In the genomic region with DNA sequence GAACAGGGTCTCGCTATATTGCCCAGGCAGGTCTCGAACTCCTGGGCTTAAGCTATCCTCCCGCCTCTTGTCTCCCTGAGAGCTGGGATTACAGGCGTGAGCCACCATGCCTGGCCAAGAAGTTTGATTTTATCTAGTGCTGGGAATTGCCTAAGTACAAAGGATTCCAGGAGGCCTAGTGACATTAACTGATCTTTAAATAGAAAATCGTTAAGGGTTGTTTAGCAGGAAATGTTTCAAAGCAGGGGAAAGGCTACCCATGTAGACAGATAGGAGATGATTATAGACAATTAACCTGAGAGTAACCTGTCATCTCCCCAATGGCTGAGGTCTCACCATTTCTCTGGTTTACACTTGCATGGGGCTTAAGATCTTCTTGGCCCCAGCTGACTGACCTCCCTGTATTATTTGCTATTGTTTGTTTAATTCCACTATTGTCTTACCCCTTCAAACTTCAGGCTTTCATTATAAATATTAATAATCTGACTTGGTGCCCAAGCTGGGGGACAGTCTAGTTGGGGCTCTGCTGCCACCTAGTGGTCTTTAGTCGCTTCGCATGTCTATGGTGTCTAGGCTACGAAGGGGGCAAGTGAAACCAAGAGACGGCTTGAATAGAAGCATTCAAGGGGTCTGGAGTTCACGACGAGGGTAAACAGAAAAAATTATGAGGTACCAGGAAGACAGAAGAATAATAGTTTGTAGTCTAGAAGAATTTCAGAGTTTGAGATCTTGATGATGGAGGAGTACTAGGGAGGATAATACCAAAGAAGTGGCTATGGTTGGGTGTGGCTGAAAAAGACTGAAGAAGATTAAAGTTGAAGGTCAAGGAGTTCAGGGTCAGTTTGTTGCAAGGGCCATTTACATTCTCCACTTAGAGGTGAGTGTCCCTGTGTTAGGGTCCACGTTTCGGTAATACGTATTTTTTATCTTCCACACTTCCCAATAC, we compare ENCODE assay signal across 8 cellular contexts. TPM values are rescaled to one million over a fixed set of nuclear protein-coding genes. Genes with fewer than 3 reads are reported as not detected.
DNase-seq lines count a peak whose midpoint lies in the region; ATAC-seq and TF ChIP-seq lines count a peak whose summit lies in the region.

No MANE protein-coding gene starts in this region.

- peaks cover 18 to 30% of the 10 kb centered on the region in 2 donors for H3K27me3 Mint-ChIP-seq in CD4-positive, alpha-beta memory T cell
- peaks cover 3% of the 10 kb centered on the region for H3K27me3 Mint-ChIP-seq in activated naive CD4-positive, alpha-beta T cell treated with anti-CD3 and anti-CD28 coated beads for 36 hours (ENCODE audit: low read depth)
- no peaks in the 10 kb centered on the region for H3K27me3 Mint-ChIP-seq in glutamatergic neuron (ENCODE audit: unreplicated experiment)

- CTCF ChIA-PET in CD4-positive, alpha-beta memory T cell (lab: Charles Lee; ENCODE audit: partially characterized antibody): interaction anchor here (0.5 to 5.0 kb wide), 16 partner anchors 9 to 176 kb away, joined by 3 to 75 read pairs (median 4); no protein-coding TSS in a partner anchor
- CTCF ChIA-PET in activated naive CD4-positive, alpha-beta T cell treated with anti-CD3 and anti-CD28 coated beads for 36 hours (lab: Charles Lee): interaction anchor here (0.6 to 4.6 kb wide), 20 partner anchors 8 to 366 kb away, joined by 3 to 46 read pairs (median 4); a partner anchor contains a TSS

- H3K36me3 ChIP-seq in CD4-positive, alpha-beta memory T cell (ENCODE audit: insufficient read depth, low read length): no peaks in the 10 kb centered on the region
- H3K36me3 ChIP-seq in SJSA1 (no peaks in the 10 kb centered on the region), trophoblast cell (ENCODE audit: control insufficient read depth in 1 of 2, insufficient read depth in 2 of 2, low read length in 2 of 2) (no peaks in the 10 kb centered on the region), upper lobe of right lung (no peaks in the 10 kb centered on the region)

- H3K27ac Mint-ChIP-seq in CD4-positive, alpha-beta memory T cell: peak overlapping the region in 1 of 7 donors; percentile 15
- H3K27ac Mint-ChIP-seq in activated naive CD4-positive, alpha-beta T cell treated with anti-CD3 and anti-CD28 coated beads for 36 hours: no peak overlapping the region
- no peak overlapping the region for H3K27ac Mint-ChIP-seq in glutamatergic neuron (ENCODE audit: unreplicated experiment)

- H3K9ac ChIP-seq in trophoblast cell (ENCODE audit: low read length): no peak overlapping the region

- H2BK12ac ChIP-seq in trophoblast cell (ENCODE audit: low read length): no peak overlapping the region

- no peak overlapping the region for H3K23ac ChIP-seq in trophoblast cell (ENCODE audit: low read length)

- H3K36me3 Mint-ChIP-seq in CD4-positive, alpha-beta memory T cell: no peaks in the 10 kb centered on the region
- H3K36me3 Mint-ChIP-seq in activated naive CD4-positive, alpha-beta T cell treated with anti-CD3 and anti-CD28 coated beads for 36 hours (ENCODE audit: low read depth): no peaks in the 10 kb centered on the region
- H3K36me3 Mint-ChIP-seq in glutamatergic neuron (ENCODE audit: unreplicated experiment): no peaks in the 10 kb centered on the region

- H4K8ac ChIP-seq in trophoblast cell (ENCODE audit: low read depth, low read length): no peak overlapping the region

- TF ChIP-seq CTCF in glutamatergic neuron (IDR thresholded peaks at IDR 0.05; ENCODE audit: partially characterized antibody, unreplicated experiment) (peak; percentile 90), upper lobe of right lung (IDR thresholded peaks at IDR 0.05) (peak; percentile 90)

- H4K91ac ChIP-seq in trophoblast cell (ENCODE audit: low read depth, low read length): no peak overlapping the region

- no CpG with 5 or more reads among the region's 14 CpGs for WGBS in trophoblast cell (ENCODE audit: extremely low coverage, insufficient coverage, insufficient read length)

- no peak overlapping the region for H3K4me2 ChIP-seq in trophoblast cell (ENCODE audit: low read length)

- H3K4ac ChIP-seq in trophoblast cell (ENCODE audit: low read depth, low read length): no peak overlapping the region

- peaks cover 0 to 4% (median 3%) of the 10 kb centered on the region in 4 donors for H3K4me1 Mint-ChIP-seq in CD4-positive, alpha-beta memory T cell
- H3K4me1 Mint-ChIP-seq in activated naive CD4-positive, alpha-beta T cell treated with anti-CD3 and anti-CD28 coated beads for 36 hours (ENCODE audit: low read depth): peaks cover 1% of the 10 kb centered on the region
- peaks cover 13% of the 10 kb centered on the region for H3K4me1 Mint-ChIP-seq in glutamatergic neuron (ENCODE audit: low read depth, unreplicated experiment)

- no peaks in the 10 kb centered on the region for H3K9me3 Mint-ChIP-seq in CD4-positive, alpha-beta memory T cell
- no peaks in the 10 kb centered on the region for H3K9me3 Mint-ChIP-seq in activated naive CD4-positive, alpha-beta T cell treated with anti-CD3 and anti-CD28 coated beads for 36 hours
- peaks cover 6% of the 10 kb centered on the region for H3K9me3 Mint-ChIP-seq in glutamatergic neuron (ENCODE audit: unreplicated experiment)

- H3K79me1 ChIP-seq in trophoblast cell (ENCODE audit: low read length): no peaks in the 10 kb centered on the region

- peak overlapping the region; percentile 26 to 80 (median 63) for H3K4me3 Mint-ChIP-seq in CD4-positive, alpha-beta memory T cell
- no peak overlapping the region for H3K4me3 Mint-ChIP-seq in activated naive CD4-positive, alpha-beta T cell treated with anti-CD3 and anti-CD28 coated beads for 36 hours
- H3K4me3 Mint-ChIP-seq in glutamatergic neuron (ENCODE audit: unreplicated experiment): no peak overlapping the region

- no peak overlapping the region for H3K4me3 ChIP-seq in CD4-positive, alpha-beta memory T cell (ENCODE audit: low read length in 2 of 2)
- H3K4me3 ChIP-seq in Jurkat, Clone E6-1 (ENCODE audit: low read length): no peak overlapping the region
- H3K4me3 ChIP-seq in SJSA1 (no peak overlapping the region), trophoblast cell (ENCODE audit: low read depth, low read length) (no peak overlapping the region), upper lobe of right lung (no peak overlapping the region)

- intact Hi-C loops in CD4-positive, alpha-beta memory T cell (cut with micrococcal nuclease): loop anchor here (1.0 kb wide), 3 partner anchors 92 to 348 kb away; no protein-coding TSS in a partner anchor
- intact Hi-C loops in activated naive CD4-positive, alpha-beta T cell treated with anti-CD3 and anti-CD28 coated beads for 36 hours (cut with micrococcal nuclease): loop anchor here (1.0 to 2.0 kb wide), 3 partner anchors 59 to 174 kb away; no protein-coding TSS in a partner anchor
- intact Hi-C loops in upper lobe of right lung (cut with DNase I): loop anchor here (10.0 kb wide), 1 partner anchor 171 kb away; no protein-coding TSS in a partner anchor

- H4K12ac ChIP-seq in trophoblast cell (ENCODE audit: low read depth, low read length): no peak overlapping the region

- H3K4me1 ChIP-seq in CD4-positive, alpha-beta memory T cell (ENCODE audit: insufficient read depth, low read length): no peaks in the 10 kb centered on the region
- peaks cover 8% of the 10 kb centered on the region; the same call in 1 of the 2 replicates for H3K4me1 ChIP-seq in SJSA1 (replicated peaks)
- H3K4me1 ChIP-seq in trophoblast cell (ENCODE audit: control insufficient read depth in 1 of 2, insufficient read depth in 2 of 2, low read length in 2 of 2): peaks cover 0 to 2% of the 10 kb centered on the region in 2 experiments
- peaks cover 5% of the 10 kb centered on the region for H3K4me1 ChIP-seq in upper lobe of right lung

- POLR2A ChIA-PET in CD4-positive, alpha-beta memory T cell (lab: Charles Lee; ENCODE audit: partially characterized antibody): interaction anchor here (1.3 kb wide), 1 partner anchor 174 kb away, joined by 3 read pairs; no protein-coding TSS in a partner anchor

- H3K18ac ChIP-seq in trophoblast cell (ENCODE audit: low read length): no peak overlapping the region

- no peak overlapping the region for H3K14ac ChIP-seq in trophoblast cell (ENCODE audit: low read length)

- H3K9me3 ChIP-seq in CD4-positive, alpha-beta memory T cell (ENCODE audit: control insufficient read depth in 1 of 2, low read length in 2 of 2): no peaks in the 10 kb centered on the region
- no peaks in the 10 kb centered on the region for H3K9me3 ChIP-seq in SJSA1 (replicated peaks)
- H3K9me3 ChIP-seq in trophoblast cell (ENCODE audit: insufficient read depth, low read depth, low read length): no peaks in the 10 kb centered on the region
- H3K9me3 ChIP-seq in upper lobe of right lung: no peaks in the 10 kb centered on the region

- no peaks in the 10 kb centered on the region for H3K27me3 ChIP-seq in CD4-positive, alpha-beta memory T cell (ENCODE audit: insufficient read depth, low read length)
- H3K27me3 ChIP-seq in SJSA1 (replicated peaks): no peaks in the 10 kb centered on the region
- peaks cover 2% of the 10 kb centered on the region for H3K27me3 ChIP-seq in trophoblast cell (ENCODE audit: insufficient read depth, low read length)
- peaks cover 10% of the 10 kb centered on the region for H3K27me3 ChIP-seq in upper lobe of right lung

- no peak overlapping the region for H2BK120ac ChIP-seq in trophoblast cell (ENCODE audit: insufficient read depth, low read length, poor library complexity)

- peak; percentile 81 for ATAC-seq in GM19463 (IDR thresholded peaks at IDR 0.05; ENCODE audit: unreplicated experiment)
- peak; percentile 95 for ATAC-seq in upper lobe of right lung

- H2AK5ac ChIP-seq in trophoblast cell (ENCODE audit: low read length): no peak overlapping the region

- no peak overlapping the region for H2BK5ac ChIP-seq in trophoblast cell (ENCODE audit: low read depth, low read length, poor library complexity)

- no peak overlapping the region for H3K27ac ChIP-seq in CD4-positive, alpha-beta memory T cell (ENCODE audit: low read depth, low read length)
- H3K27ac ChIP-seq in SJSA1 (no peak overlapping the region), trophoblast cell (ENCODE audit: low read depth, low read length) (no peak overlapping the region), upper lobe of right lung (no peak overlapping the region)

- DNase-seq in CD4-positive, alpha-beta memory T cell: peak; percentile 45 to 65 (median 48)
- peak; percentile 48 for DNase-seq in Jurkat, Clone E6-1 (ENCODE audit: low read depth, low spot score)
- peak; percentile 55 to 63 for DNase-seq in SJSA1 (ENCODE audit: low read depth in 1 of 2, low spot score in 2 of 2)
- peak; percentile 76 for DNase-seq in activated naive CD4-positive, alpha-beta T cell treated with anti-CD3 and anti-CD28 coated beads for 36 hours
- DNase-seq in glutamatergic neuron: peak; percentile 76
- DNase-seq in trophoblast cell: peak; percentile 66 to 89
- no peak for DNase-seq in upper lobe of right lung

- H2AFZ ChIP-seq in trophoblast cell (ENCODE audit: insufficient read depth, low read length, poor library complexity): no peak overlapping the region

- no peaks in the 10 kb centered on the region for H3K79me2 ChIP-seq in trophoblast cell (ENCODE audit: control insufficient read depth, insufficient read depth, low read length, poor library complexity)

RNA-seq across cellular contexts. Expression of a gene that starts 40.4 kb away (rescaled TPM):
- 10 to 100 TPM; 13.7 to 14.7 TPM for total RNA-seq in CD4-positive, alpha-beta memory T cell
- polyA plus RNA-seq in CD4-positive, alpha-beta memory T cell: 10 to 100 TPM; 22.1 to 27.8 TPM
- polyA plus RNA-seq in Jurkat, Clone E6-1 (2012; ENCODE audit: insufficient read depth, insufficient read length): 19.4 TPM
- total RNA-seq in SJSA1 (2014; rRNA removed; shearing (Covaris generic)): 43.7 and 45.4 TPM in 2 replicates
- total RNA-seq in activated naive CD4-positive, alpha-beta T cell treated with anti-CD3 and anti-CD28 coated beads for 36 hours: 10 to 100 TPM; 13.9 to 14.2 TPM
- total RNA-seq in glutamatergic neuron (ENCODE audit: unreplicated experiment): 24.2 TPM
- polyA plus RNA-seq in trophoblast cell (2013): 21.2 and 21.3 TPM in 2 replicates
- 14.8 TPM for total RNA-seq in upper lobe of right lung

RNA-seq across cellular contexts. Expression of a gene that starts 57.3 kb away (rescaled TPM):
- not detected for total RNA-seq in CD4-positive, alpha-beta memory T cell
- not detected for polyA plus RNA-seq in CD4-positive, alpha-beta memory T cell
- polyA plus RNA-seq in Jurkat, Clone E6-1 (2012; ENCODE audit: insufficient read depth, insufficient read length): not detected
- total RNA-seq in SJSA1 (2014; rRNA removed; shearing (Covaris generic)): 2.6 TPM in 1 of 2 replicates, not detected in the other
- total RNA-seq in activated naive CD4-positive, alpha-beta T cell treated with anti-CD3 and anti-CD28 coated beads for 36 hours: not detected
- total RNA-seq in glutamatergic neuron (ENCODE audit: unreplicated experiment) (not detected), upper lobe of right lung (not detected)
- 0.05 and 0.06 TPM in 2 replicates for polyA plus RNA-seq in trophoblast cell (2013)

Comparison
In these comparisons a context has a peak if more than half of its experiments do, and no peak if none do; other contexts are left out.
1. H3K4me3 Mint-ChIP-seq: peak in CD4-positive, alpha-beta memory T cell (8 of 8); none in activated naive CD4-positive, alpha-beta T cell treated with anti-CD3 and anti-CD28 coated beads for 36 hours (single experiment) and glutamatergic neuron (single experiment).